ENCODE assay signal across 2 cellular contexts in the genomic region with DNA sequence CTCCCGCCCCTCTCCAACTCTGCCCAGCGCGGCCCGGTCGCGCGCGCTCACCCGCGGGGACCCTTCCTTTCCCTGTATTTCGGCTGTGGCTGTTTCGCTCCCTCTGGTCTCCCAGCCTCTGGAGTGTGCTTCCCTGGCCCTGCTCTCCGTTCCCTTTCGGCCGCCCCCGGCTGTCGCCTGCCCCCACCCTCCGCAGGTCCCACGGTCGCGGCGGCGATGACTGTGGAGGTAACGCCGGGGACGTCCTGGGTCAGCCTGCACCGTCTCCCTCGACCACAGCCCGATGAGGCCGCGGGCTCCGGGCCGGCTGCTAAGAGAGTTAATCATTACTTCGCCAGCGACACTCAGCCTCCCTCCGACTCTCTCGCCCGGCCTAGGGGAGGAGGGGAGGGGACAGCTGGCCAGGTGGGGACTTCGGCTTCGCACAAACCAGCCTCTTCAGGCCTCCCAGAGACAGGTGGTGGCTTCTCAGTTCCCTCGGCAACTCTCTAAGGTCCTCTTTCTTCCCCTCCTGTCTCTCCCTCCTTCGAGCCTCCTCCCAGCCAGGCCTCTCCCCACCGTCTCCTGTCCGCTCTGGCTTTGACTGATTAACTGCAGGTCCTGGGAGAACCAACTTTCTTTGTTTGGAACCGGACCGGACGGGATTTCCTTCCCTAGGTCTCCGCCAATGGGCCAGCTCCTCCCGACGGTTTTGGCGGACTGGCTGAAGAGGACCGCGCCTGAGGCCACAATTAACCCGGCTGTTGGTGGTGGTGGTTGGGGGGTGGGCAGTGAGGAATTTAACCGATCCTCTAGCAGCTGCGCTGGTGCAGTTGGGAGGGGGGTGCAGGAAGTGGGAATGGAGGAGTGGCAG.
A peak's percentile ranks its signal among the peaks of the same experiment; 100 is the strongest.
TF ChIP-seq lines count a peak whose summit lies in the region.

No MANE protein-coding gene starts in this region.

TF ChIP-seq in endothelial cell of umbilical vein, 7 proteins besides CTCF, POLR2A, EP300 and RAD21:
- TF ChIP-seq GATA2 (IDR thresholded peaks at IDR 0.05; ENCODE audit: insufficient read depth, insufficient read length, low read depth, low read length), result no peak
- peak; percentile 94 for TF ChIP-seq EZH2 (IDR thresholded peaks at IDR 0.05; ENCODE audit: borderline replicate concordance, low read depth, low read length, severe bottlenecking)
- TF ChIP-seq FOS (IDR thresholded peaks at IDR 0.05; ENCODE audit: borderline replicate concordance, insufficient read depth, low read length), result no peak
TF ChIP-seq in endothelial cell of umbilical vein: peak in this region for 1.

TF ChIP-seq in HEK293T, 16 proteins besides CTCF, POLR2A, EP300 and RAD21:
- TF ChIP-seq LEF1 (IDR thresholded peaks at IDR 0.05; ENCODE audit: borderline replicate concordance) (no peak), ELF4 (IDR thresholded peaks at IDR 0.05) (no peak), L3MBTL2 (conservative IDR thresholded peaks at IDR 0.05) (no peak), HDGF (IDR thresholded peaks at IDR 0.05; ENCODE audit: borderline replicate concordance) (no peak), TARDBP (IDR thresholded peaks at IDR 0.05) (no peak), FOXK2 (IDR thresholded peaks at IDR 0.05) (no peak), SUZ12 (IDR thresholded peaks at IDR 0.05) (no peak)
